ENCODE assay signal across 12 cellular contexts in the genomic region with DNA sequence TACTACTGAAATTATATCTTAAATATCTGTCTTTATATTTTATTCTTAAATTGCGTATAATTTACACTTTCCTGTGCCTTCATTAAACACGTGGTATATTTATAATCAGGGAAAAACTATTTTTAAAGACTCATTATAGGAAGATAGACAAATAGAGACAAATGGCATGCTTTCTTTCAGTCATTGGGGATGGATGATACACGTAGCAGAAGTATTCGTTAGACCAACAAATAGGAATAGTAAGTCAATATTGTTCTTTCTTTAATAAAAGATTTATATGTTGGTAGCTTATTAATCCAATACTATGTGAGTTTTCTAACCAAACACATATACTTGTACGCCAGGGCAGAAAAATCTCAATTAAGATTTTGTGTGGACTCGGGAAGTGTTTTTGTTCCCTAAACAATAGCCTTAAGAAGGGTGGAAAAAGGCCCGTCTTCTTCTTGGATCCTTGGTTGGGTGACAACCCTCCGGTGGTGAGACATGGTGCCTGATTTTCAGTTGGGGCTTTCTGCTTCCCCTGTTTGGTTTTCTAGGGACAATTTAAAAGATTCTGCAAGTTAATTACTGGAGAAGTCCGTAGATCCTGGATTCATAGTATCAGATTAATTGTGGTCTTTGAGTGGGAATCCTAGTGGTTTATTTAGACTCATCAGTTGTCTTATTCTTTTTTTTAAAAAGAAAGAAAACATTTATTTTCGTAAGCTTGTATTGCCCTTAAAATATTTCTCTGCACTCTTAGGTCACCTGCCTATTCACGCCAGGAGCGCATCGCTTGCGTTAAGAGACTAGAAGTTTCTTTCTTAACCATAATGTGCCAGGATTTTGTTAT.
DNase-seq lines count a peak whose midpoint lies in the region; ATAC-seq and TF ChIP-seq lines count a peak whose summit lies in the region.
"Had no signal": no experiment of that assay in that cellular context is flagged by ENCODE, and none has a peak within 500 bp of the region (broad histone marks: within the 10 kb centered on the region; RNA-seq: fewer than 3 reads in every experiment).

No MANE protein-coding gene starts in this region.

- TF ChIP-seq POLR2A in breast epithelium (IDR thresholded peaks at IDR 0.05): no peak

- 86% methylated on average over 11 of the region's 14 CpGs for WGBS in HUES64

- H3K27me3 Mint-ChIP-seq in osteocyte (ENCODE audit: unreplicated experiment): no peaks in the 10 kb centered on the region
- H3K27me3 Mint-ChIP-seq: activated T-helper 17 cell treated with anti-CD3 and anti-CD28 coated beads, Interleukin-2, amount 50 U/mL, for 72 hours; CD4-positive, alpha-beta memory T cell had no signal

- H3K4me1 Mint-ChIP-seq in osteocyte (ENCODE audit: unreplicated experiment): peaks cover 14% of the 10 kb centered on the region

- H3K27ac ChIP-seq in HUES64 (ENCODE audit: low read depth, low read length) (no peak overlapping the region), breast epithelium (peak overlapping the region; percentile 100), left lung (peak overlapping the region; percentile 33 to 97)

- TF ChIP-seq CTCF in breast epithelium (IDR thresholded peaks at IDR 0.05): no peak
- TF ChIP-seq CTCF in left lung (IDR thresholded peaks at IDR 0.05): no peak
- TF ChIP-seq CTCF in osteocyte (IDR thresholded peaks at IDR 0.05): no peak

- DNase-seq in breast epithelium (ENCODE audit: low spot score in 2 of 2): peak; percentile 7 to 23
- DNase-seq in left lung: no peak
- DNase-seq in superior temporal gyrus (ENCODE audit: extremely low spot score): peak; percentile 57
- no peak for DNase-seq in DMS 273 treated with DMSO at 0.1 percent for 48 hours (lab: John Stamatoyannopoulos, UW)
- DNase-seq in T-helper 2 cell: no peak
- DNase-seq in osteocyte (ENCODE audit: extremely low spot score, unreplicated experiment): no peak
- DNase-seq: CD4-positive, alpha-beta memory T cell; HCEC 1CT; midbrain had no signal

- H3K9me3 ChIP-seq in HUES64 (ENCODE audit: insufficient read depth, low read depth, low read length): no peaks in the 10 kb centered on the region
- no peaks in the 10 kb centered on the region for H3K9me3 ChIP-seq in breast epithelium
- H3K9me3 ChIP-seq in left lung: no peaks in the 10 kb centered on the region

- no peaks in the 10 kb centered on the region for H3K36me3 ChIP-seq in HUES64 (ENCODE audit: insufficient read depth, low read length)
- H3K36me3 ChIP-seq in breast epithelium: no peaks in the 10 kb centered on the region
- no peaks in the 10 kb centered on the region for H3K36me3 ChIP-seq in left lung

- H3K4me3 Mint-ChIP-seq in osteocyte (ENCODE audit: unreplicated experiment): no peak overlapping the region
- H3K4me3 Mint-ChIP-seq: activated T-helper 17 cell treated with anti-CD3 and anti-CD28 coated beads, Interleukin-2, amount 50 U/mL, for 72 hours; CD4-positive, alpha-beta memory T cell had no signal

- H3K27me3 ChIP-seq in HUES64 (ENCODE audit: insufficient read depth, low read length): peaks cover 98% of the 10 kb centered on the region
- H3K27me3 ChIP-seq in breast epithelium: no peaks in the 10 kb centered on the region
- H3K27me3 ChIP-seq in left lung: no peaks in the 10 kb centered on the region

- H3K4me3 ChIP-seq in HUES64 (ENCODE audit: low read length) (peak overlapping the region; percentile 39), breast epithelium (peak overlapping the region in 2 of 3 donors; percentile 62 to 76), left lung (no peak overlapping the region)

- H3K27ac Mint-ChIP-seq in osteocyte (ENCODE audit: unreplicated experiment): no peak overlapping the region
- H3K27ac Mint-ChIP-seq: activated T-helper 17 cell treated with anti-CD3 and anti-CD28 coated beads, Interleukin-2, amount 50 U/mL, for 72 hours had no signal

- H3K9me3 Mint-ChIP-seq in osteocyte (ENCODE audit: unreplicated experiment): no peaks in the 10 kb centered on the region
- H3K9me3 Mint-ChIP-seq: activated T-helper 17 cell treated with anti-CD3 and anti-CD28 coated beads, Interleukin-2, amount 50 U/mL, for 72 hours; CD4-positive, alpha-beta memory T cell had no signal

- H3K36me3 Mint-ChIP-seq in osteocyte (ENCODE audit: unreplicated experiment): peaks cover 3% of the 10 kb centered on the region

- H3K4me1 ChIP-seq in HUES64 (ENCODE audit: insufficient read depth, low read length) (no peaks in the 10 kb centered on the region), breast epithelium (peaks cover 10 to 25% of the 10 kb centered on the region in 2 donors), left lung (peaks cover 40 to 86% of the 10 kb centered on the region in 2 donors)

- intact Hi-C loops in breast epithelium (cut with DNase I; ENCODE audit: low total_unique reads): no loop called here
- intact Hi-C loops in left lung (cut with DNase I): no loop called here

- no peak for ATAC-seq in left lung
- no peak for ATAC-seq in HG03378 (IDR thresholded peaks at IDR 0.05; ENCODE audit: unreplicated experiment)
- ATAC-seq: activated T-helper 17 cell treated with anti-CD3 and anti-CD28 coated beads, Interleukin-2, amount 50 U/mL, for 72 hours had no signal

- no peak overlapping the region for H3K9ac ChIP-seq in HUES64 (ENCODE audit: low read depth, low read length)

Comparison
In these comparisons a context has a peak if more than half of its experiments do, and no peak if none do; other contexts are left out.
1. H3K4me3 ChIP-seq: peak in HUES64 (single experiment) and breast epithelium (2 of 3); none in left lung (0 of 2).
2. DNase-seq: peak in breast epithelium (2 of 2) and superior temporal gyrus (single experiment); none in left lung (0 of 2), DMS 273 treated with DMSO at 0.1 percent for 48 hours (single experiment), T-helper 2 cell (0 of 5) and osteocyte (single experiment).